8 cellular contexts compared by ENCODE assay signal in genomic region chr5:132439521-132440206, GRCh38. TPM values are rescaled to one million over a fixed set of nuclear protein-coding genes. Genes with fewer than 3 reads are reported as not detected.
DNase-seq lines count a peak whose midpoint lies in the region; ATAC-seq and TF ChIP-seq lines count a peak whose summit lies in the region.

No MANE protein-coding gene starts in this region.

- WGBS in mesenchymal stem cell, result 22% methylated on average over 6 of the region's 7 CpGs

- H2BK12ac ChIP-seq in mesenchymal stem cell (ENCODE audit: low read length in 2 of 2), result peak overlapping the region; percentile 76 to 98

- H3K4me1 ChIP-seq in mesenchymal stem cell (ENCODE audit: control insufficient read depth, insufficient read depth, low read depth, low read length) (peaks cover 16% of the 10 kb centered on the region), vagina (peaks cover 70% of the 10 kb centered on the region)

- H3K9me3 Mint-ChIP-seq in activated naive CD4-positive, alpha-beta T cell treated with anti-CD3 and anti-CD28 coated beads, Interleukin-2, amount 50 U/mL, for 24 hours, result no peaks in the 10 kb centered on the region
- no peaks in the 10 kb centered on the region for H3K9me3 Mint-ChIP-seq in chondrocyte (ENCODE audit: low read depth)

- peak overlapping the region in 1 of 2 experiments; percentile 23 for H3K23ac ChIP-seq in mesenchymal stem cell (ENCODE audit: low read length in 2 of 2)

- peak overlapping the region; percentile 55 for H2BK15ac ChIP-seq in mesenchymal stem cell (ENCODE audit: low read depth, poor library complexity, severe bottlenecking)

- H3K4me3 ChIP-seq in mesenchymal stem cell (ENCODE audit: insufficient read depth in 1 of 2, low read depth in 1 of 2, low read length in 2 of 2) (peak overlapping the region in 1 of 2 experiments; percentile 52), vagina (no peak overlapping the region)

- H3K36me3 Mint-ChIP-seq in activated naive CD4-positive, alpha-beta T cell treated with anti-CD3 and anti-CD28 coated beads, Interleukin-2, amount 50 U/mL, for 24 hours, result peaks cover 8% of the 10 kb centered on the region
- no peaks in the 10 kb centered on the region for H3K36me3 Mint-ChIP-seq in chondrocyte (ENCODE audit: low read depth)

- H3K14ac ChIP-seq in mesenchymal stem cell (ENCODE audit: low read length in 2 of 2), result peak overlapping the region in 1 of 2 experiments; percentile 95

- TF ChIP-seq CTCF in chondrocyte (IDR thresholded peaks at IDR 0.05), result no peak
- no peak for TF ChIP-seq CTCF in vagina (IDR thresholded peaks at IDR 0.05)

- H3K27ac Mint-ChIP-seq in activated naive CD4-positive, alpha-beta T cell treated with anti-CD3 and anti-CD28 coated beads, Interleukin-2, amount 50 U/mL, for 24 hours, result peak overlapping the region; percentile 90
- H3K27ac Mint-ChIP-seq in chondrocyte (ENCODE audit: unreplicated experiment), result peak overlapping the region; percentile 87

- H3K27me3 ChIP-seq in mesenchymal stem cell (ENCODE audit: control insufficient read depth in 1 of 2, insufficient read depth in 1 of 2, low read length in 2 of 2) (no peaks in the 10 kb centered on the region), vagina (no peaks in the 10 kb centered on the region)

- no peak for DNase-seq in activated naive CD4-positive, alpha-beta T cell (lab: John Stamatoyannopoulos, UW)
- DNase-seq in chondrocyte (ENCODE audit: low spot score) (no peak), mesenchymal stem cell (peak; percentile 98), vagina (ENCODE audit: extremely low spot score in 2 of 2) (no peak), NCI-H748 (lab: John Stamatoyannopoulos, UW; ENCODE audit: unreplicated experiment) (no peak)
- no peak for DNase-seq in stimulated activated CD4-positive, alpha-beta T cell treated with anti-CD3 and anti-CD28 coated beads, Interleukin-12 subunit alpha, Interleukin-12 subunit beta, amount 100 ng/mL, for 4 hours

- H4K91ac ChIP-seq in mesenchymal stem cell (ENCODE audit: low read length), result peak overlapping the region; percentile 85

- H3K18ac ChIP-seq in mesenchymal stem cell (ENCODE audit: low read depth in 1 of 2, low read length in 2 of 2), result peak overlapping the region; percentile 37 to 97

- peak overlapping the region; percentile 20 for H4K8ac ChIP-seq in mesenchymal stem cell (ENCODE audit: low read length)

- H3K4me2 ChIP-seq in mesenchymal stem cell (ENCODE audit: low read length, poor library complexity, severe bottlenecking), result no peak overlapping the region

- no peak for TF ChIP-seq POLR2A in vagina (IDR thresholded peaks at IDR 0.05)

- H2AK5ac ChIP-seq in mesenchymal stem cell (ENCODE audit: low read length, severe bottlenecking), result no peak overlapping the region

- peak overlapping the region in 1 of 2 experiments; percentile 84 for H3K4ac ChIP-seq in mesenchymal stem cell (ENCODE audit: low read depth in 1 of 2, low read length in 2 of 2)

- H3K4me3 Mint-ChIP-seq in activated naive CD4-positive, alpha-beta T cell treated with anti-CD3 and anti-CD28 coated beads, Interleukin-2, amount 50 U/mL, for 24 hours, result peak overlapping the region; percentile 20
- H3K4me3 Mint-ChIP-seq in chondrocyte (ENCODE audit: unreplicated experiment), result no peak overlapping the region

- no peak for ATAC-seq in HG02642 (IDR thresholded peaks at IDR 0.05; ENCODE audit: poor library complexity, unreplicated experiment)

- peak overlapping the region; percentile 81 for H3K9ac ChIP-seq in mesenchymal stem cell (ENCODE audit: low read length)

- peaks cover 5 to 11% of the 10 kb centered on the region in 2 experiments for H3K36me3 ChIP-seq in mesenchymal stem cell (ENCODE audit: control insufficient read depth in 1 of 2, insufficient read depth in 2 of 2, low read depth in 1 of 2, low read length in 2 of 2)
- no peaks in the 10 kb centered on the region for H3K36me3 ChIP-seq in vagina

- no peak overlapping the region for H2BK5ac ChIP-seq in mesenchymal stem cell (ENCODE audit: low read depth, low read length, poor library complexity, severe bottlenecking)

- peaks cover 24% of the 10 kb centered on the region for H3K79me1 ChIP-seq in mesenchymal stem cell (replicated peaks; ENCODE audit: low read length, poor library complexity, severe bottlenecking)

- intact Hi-C loops in vagina (cut with DNase I), result no loop called here

- H3K9me3 ChIP-seq in mesenchymal stem cell (ENCODE audit: control insufficient read depth, low read length) (no peaks in the 10 kb centered on the region), vagina (no peaks in the 10 kb centered on the region)

- H3K27me3 Mint-ChIP-seq in activated naive CD4-positive, alpha-beta T cell treated with anti-CD3 and anti-CD28 coated beads, Interleukin-2, amount 50 U/mL, for 24 hours, result no peaks in the 10 kb centered on the region
- no peaks in the 10 kb centered on the region for H3K27me3 Mint-ChIP-seq in chondrocyte (ENCODE audit: low read depth)

- H3K27ac ChIP-seq in mesenchymal stem cell (ENCODE audit: low read length, poor library complexity, severe bottlenecking) (peak overlapping the region; percentile 66), vagina (peak overlapping the region; percentile 84)

- peak overlapping the region; percentile 22 for H2BK120ac ChIP-seq in mesenchymal stem cell (ENCODE audit: low read depth, low read length)

- no peak overlapping the region for H2AFZ ChIP-seq in mesenchymal stem cell (ENCODE audit: low read depth, low read length)

- H3K4me1 Mint-ChIP-seq in activated naive CD4-positive, alpha-beta T cell treated with anti-CD3 and anti-CD28 coated beads, Interleukin-2, amount 50 U/mL, for 24 hours, result peaks cover 91% of the 10 kb centered on the region
- peaks cover 46% of the 10 kb centered on the region for H3K4me1 Mint-ChIP-seq in chondrocyte (ENCODE audit: low read depth)

RNA-seq across cellular contexts. Expression of gene IRF1, which starts 50.9 kb away (rescaled TPM):
- total RNA-seq in chondrocyte, result 10.8 to 17.8 TPM (median 16.3 TPM) in 3 replicates
- polyA plus RNA-seq in mesenchymal stem cell (2013, experiment 1 of 2), result 33.6 TPM
- polyA plus RNA-seq in mesenchymal stem cell (2013, experiment 2 of 2), result 35.8 TPM
- total RNA-seq in vagina, result 49.8 TPM
